Comparison of ENCODE assay signal across 18 cellular contexts in genomic region chr9:79685576-79685975, GRCh38.
DNase-seq lines count a peak whose midpoint lies in the region; ATAC-seq and TF ChIP-seq lines count a peak whose summit lies in the region.
"Had no signal": no experiment of that assay in that cellular context is flagged by ENCODE, and none has a peak within 500 bp of the region (broad histone marks: within the 10 kb centered on the region; RNA-seq: fewer than 3 reads in every experiment).

No MANE protein-coding gene starts in this region.

- H3K27me3 Mint-ChIP-seq in mesothelial cell of epicardium (ENCODE audit: low read depth) (no peaks in the 10 kb centered on the region), nephron progenitor cell (ENCODE audit: low read depth, poor library complexity) (no peaks in the 10 kb centered on the region), T-helper 17 cell (no peaks in the 10 kb centered on the region)
- no peaks in the 10 kb centered on the region for H3K27me3 Mint-ChIP-seq in activated naive CD4-positive, alpha-beta T cell treated with anti-CD3 and anti-CD28 coated beads, Interleukin-2, amount 10 ng/mL, durations not matched to agents 7 days and 5 days

- in situ Hi-C loops in mammary epithelial cell (cut with MboI; ENCODE audit: low sequenced_read_pairs in 2 of 2): loop anchor here in 1 of 2 donors (25.0 kb wide), 1 partner anchor 98 kb away; no protein-coding TSS in a partner anchor

- H3K9me3 Mint-ChIP-seq in mesothelial cell of epicardium (no peaks in the 10 kb centered on the region), nephron progenitor cell (peaks cover under 1% of the 10 kb centered on the region)
- peaks cover 4% of the 10 kb centered on the region for H3K9me3 Mint-ChIP-seq in activated naive CD4-positive, alpha-beta T cell treated with anti-CD3 and anti-CD28 coated beads, Interleukin-2, amount 10 ng/mL, durations not matched to agents 7 days and 5 days

- H2AFZ ChIP-seq in mammary epithelial cell (ENCODE audit: low read depth, low read length): no peak overlapping the region

- peaks cover 6% of the 10 kb centered on the region for H3K36me3 Mint-ChIP-seq in mesothelial cell of epicardium
- H3K36me3 Mint-ChIP-seq in nephron progenitor cell (ENCODE audit: low read depth): peaks cover 71% of the 10 kb centered on the region
- peaks cover 9% of the 10 kb centered on the region for H3K36me3 Mint-ChIP-seq in activated naive CD4-positive, alpha-beta T cell treated with anti-CD3 and anti-CD28 coated beads, Interleukin-2, amount 10 ng/mL, durations not matched to agents 7 days and 5 days
- no peaks in the 10 kb centered on the region for H3K36me3 Mint-ChIP-seq in T-helper 17 cell (ENCODE audit: low read depth)
- H3K36me3 Mint-ChIP-seq: stimulated activated effector memory CD8-positive, alpha-beta T cell treated with anti-CD3 and anti-CD28 coated beads, Interleukin-12 subunit alpha, Interleukin-12 subunit beta, amount 100 ng/mL, for 72 hours had no signal

- no peak overlapping the region for H3K4me2 ChIP-seq in mammary epithelial cell (ENCODE audit: insufficient read depth, low read depth, low read length)

- H3K27ac ChIP-seq in mammary epithelial cell (ENCODE audit: insufficient read depth, low read depth, low read length): peak overlapping the region; percentile 66
- H3K27ac ChIP-seq: WERI-Rb-1 had no signal

- TF ChIP-seq CTCF in mammary epithelial cell (conservative IDR thresholded peaks at IDR 0.05 in 1 of 2, IDR thresholded peaks at IDR 0.05 in 1 of 2; ENCODE audit: extremely low read depth in 1 of 2, insufficient read depth in 1 of 2, low read depth in 1 of 2, low read length in 2 of 2) (no peak), mesothelial cell of epicardium (IDR thresholded peaks at IDR 0.05; ENCODE audit: unreplicated experiment) (no peak), nephron progenitor cell (IDR thresholded peaks at IDR 0.05) (no peak)

- intact Hi-C loops in mammary epithelial cell (cut with micrococcal nuclease): no loop called here

- ATAC-seq in T-helper 17 cell: no peak
- ATAC-seq: stimulated activated effector memory CD8-positive, alpha-beta T cell treated with anti-CD3 and anti-CD28 coated beads, Interleukin-12 subunit alpha, Interleukin-12 subunit beta, amount 100 ng/mL, for 72 hours had no signal

- H3K4me1 ChIP-seq in mammary epithelial cell (ENCODE audit: insufficient read depth, low read length): peaks cover 38% of the 10 kb centered on the region

- BruUV-seq in mammary epithelial cell (replicated peaks; lab: Mats Ljungman, UMichigan): no TSS peak

- CTCF ChIA-PET in mammary epithelial cell (lab: Charles Lee; ENCODE audit: low non-redundant PET): no interaction called here
- CTCF ChIA-PET in activated naive CD4-positive, alpha-beta T cell treated with anti-CD3 and anti-CD28 coated beads, Interleukin-2, amount 10 ng/mL, durations not matched to agents 7 days and 5 days (lab: Charles Lee): no interaction called here

- WGBS in mammary epithelial cell (ENCODE audit: low coverage, missing lambda C conversion rate): 6% methylated on average over 1 of the region's 1 CpG

- dilution Hi-C loops in mammary epithelial cell (cut with HindIII; ENCODE audit: low sequenced_read_pairs): loop anchor here (5.0 kb wide), 1 partner anchor 73 kb away; no protein-coding TSS in a partner anchor

- H3K27ac Mint-ChIP-seq in mesothelial cell of epicardium (peak overlapping the region; percentile 7), nephron progenitor cell (no peak overlapping the region), T-helper 17 cell (no peak overlapping the region)
- H3K27ac Mint-ChIP-seq in activated naive CD4-positive, alpha-beta T cell treated with anti-CD3 and anti-CD28 coated beads, Interleukin-2, amount 10 ng/mL, durations not matched to agents 7 days and 5 days: no peak overlapping the region

- H3K27me3 ChIP-seq in mammary epithelial cell (ENCODE audit: insufficient read depth, low read length): no peaks in the 10 kb centered on the region

- H3K4me1 Mint-ChIP-seq in mesothelial cell of epicardium (peaks cover 50% of the 10 kb centered on the region), nephron progenitor cell (peaks cover 69% of the 10 kb centered on the region), T-helper 17 cell (peaks cover 21% of the 10 kb centered on the region)
- H3K4me1 Mint-ChIP-seq in activated naive CD4-positive, alpha-beta T cell treated with anti-CD3 and anti-CD28 coated beads, Interleukin-2, amount 10 ng/mL, durations not matched to agents 7 days and 5 days: peaks cover 21% of the 10 kb centered on the region

- H3K9me3 ChIP-seq in mammary epithelial cell (replicated peaks; ENCODE audit: insufficient read depth, low read length): no peaks in the 10 kb centered on the region
- H3K9me3 ChIP-seq in T-helper 17 cell (ENCODE audit: control insufficient read depth, low read length, poor library complexity, severe bottlenecking): no peaks in the 10 kb centered on the region
- H3K9me3 ChIP-seq: HAP-1 had no signal

- H3K4me3 Mint-ChIP-seq in mesothelial cell of epicardium (no peak overlapping the region), nephron progenitor cell (no peak overlapping the region), T-helper 17 cell (no peak overlapping the region)
- no peak overlapping the region for H3K4me3 Mint-ChIP-seq in activated naive CD4-positive, alpha-beta T cell treated with anti-CD3 and anti-CD28 coated beads, Interleukin-2, amount 10 ng/mL, durations not matched to agents 7 days and 5 days

- H3K36me3 ChIP-seq in mammary epithelial cell (ENCODE audit: insufficient read depth, low read length): peaks cover 3% of the 10 kb centered on the region
- H3K36me3 ChIP-seq: HAP-1, WERI-Rb-1 had no signal

- peaks cover 2% of the 10 kb centered on the region for H3K79me2 ChIP-seq in mammary epithelial cell (ENCODE audit: insufficient read depth, low read length)

- no peak overlapping the region for H3K4me3 ChIP-seq in mammary epithelial cell (replicated peaks in 1 of 3; ENCODE audit: insufficient read depth in 1 of 3, low read depth in 2 of 3, low read length in 3 of 3)
- H3K4me3 ChIP-seq: HAP-1 had no signal

- DNase-seq in AG08395 (ENCODE audit: low spot score) (peak; percentile 26), HS-27A (ENCODE audit: low read depth) (peak; percentile 47), mammary epithelial cell (peak; percentile 49), mesothelial cell of epicardium (ENCODE audit: low spot score in 2 of 2, unreplicated experiment in 2 of 2) (no peak), nephron progenitor cell (no peak), T-helper 17 cell (no peak)
- DNase-seq in activated naive CD4-positive, alpha-beta T cell treated with anti-CD3 and anti-CD28 coated beads, Interleukin-2, amount 10 ng/mL, durations not matched to agents 7 days and 5 days: no peak
- no peak for DNase-seq in activated CD8-positive, alpha-beta memory T cell treated with anti-CD3 and anti-CD28 coated beads for 24 hours
- DNase-seq: activated CD4-positive, alpha-beta T cell treated with anti-CD3 and anti-CD28 coated beads, Interleukin-2, amount 50 U/mL, for 48 hours; activated naive CD4-positive, alpha-beta T cell treated with Interleukin-2 at 50 U/mL for 16 hours; activated T-cell treated with anti-CD3 and anti-CD28 coated beads, Interleukin-2, amount 50 U/mL, for 1 hour; KG1; NCI-H1092 treated with DMSO at 0.1 percent for 48 hours; NCI-H524 treated with DMSO at 0.1 percent for 48 hours; T-helper 1 cell; WERI-Rb-1 had no signal

- no peaks in the 10 kb centered on the region for H4K20me1 ChIP-seq in mammary epithelial cell (ENCODE audit: insufficient read depth, low read length)

- no peak overlapping the region for H3K9ac ChIP-seq in mammary epithelial cell (ENCODE audit: insufficient read depth, low read length)

Comparison
In these comparisons a context has a peak if more than half of its experiments do, and no peak if none do; other contexts are left out.
1. DNase-seq: peak in AG08395 (single experiment), HS-27A (single experiment) and mammary epithelial cell (single experiment); none in mesothelial cell of epicardium (0 of 2), nephron progenitor cell (single experiment), activated naive CD4-positive, alpha-beta T cell treated with anti-CD3 and anti-CD28 coated beads, Interleukin-2, amount 10 ng/mL, durations not matched to agents 7 days and 5 days (single experiment), T-helper 17 cell (0 of 3) and activated CD8-positive, alpha-beta memory T cell treated with anti-CD3 and anti-CD28 coated beads for 24 hours (single experiment).